8 cellular contexts compared by ENCODE assay signal in genomic region chr10:14878266-14879054, GRCh38. TPM values are rescaled to one million over a fixed set of nuclear protein-coding genes. Genes with fewer than 3 reads are reported as not detected.
DNase-seq lines count a peak whose midpoint lies in the region; ATAC-seq and TF ChIP-seq lines count a peak whose summit lies in the region.

A gene with protein sequence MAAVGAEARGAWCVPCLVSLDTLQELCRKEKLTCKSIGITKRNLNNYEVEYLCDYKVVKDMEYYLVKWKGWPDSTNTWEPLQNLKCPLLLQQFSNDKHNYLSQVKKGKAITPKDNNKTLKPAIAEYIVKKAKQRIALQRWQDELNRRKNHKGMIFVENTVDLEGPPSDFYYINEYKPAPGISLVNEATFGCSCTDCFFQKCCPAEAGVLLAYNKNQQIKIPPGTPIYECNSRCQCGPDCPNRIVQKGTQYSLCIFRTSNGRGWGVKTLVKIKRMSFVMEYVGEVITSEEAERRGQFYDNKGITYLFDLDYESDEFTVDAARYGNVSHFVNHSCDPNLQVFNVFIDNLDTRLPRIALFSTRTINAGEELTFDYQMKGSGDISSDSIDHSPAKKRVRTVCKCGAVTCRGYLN (plus strand): TSS chr10:14878866. CDS start chr10:14878889, 23 bp downstream.

- ATAC-seq in natural killer cell treated with Interleukin-12 subunit alpha and Interleukin-12 subunit beta and Interleukin-15 and Interleukin-18, amount 100 ng/mL, for 72 hours = peak; percentile 97 to 99

- no peaks in the 10 kb centered on the region for H3K79me1 ChIP-seq in H9 (ENCODE audit: insufficient read depth, low read depth, low read length, poor library complexity, severe bottlenecking)

- H3K4me3 Mint-ChIP-seq in H9 = peak within 1 kb of the TSS; percentile 99
- H3K4me3 Mint-ChIP-seq in natural killer cell treated with Interleukin-12 subunit alpha and Interleukin-12 subunit beta and Interleukin-15 and Interleukin-18, amount 100 ng/mL, for 72 hours = peak within 1 kb of the TSS; percentile 95

- H3K23me2 ChIP-seq in H9 (ENCODE audit: insufficient read length, low read depth, low read length, poor library complexity, severe bottlenecking) = peaks cover 4% of the 10 kb centered on the region

- H3K14ac ChIP-seq in H9 (ENCODE audit: insufficient read depth, low read length) = peak within 1 kb of the TSS; percentile 98

- H3K56ac ChIP-seq in H9 (ENCODE audit: insufficient read length, low read depth, low read length) = no peak within 1 kb of the TSS

- H3K79me2 ChIP-seq in H9 (ENCODE audit: insufficient read depth, low read length) = peaks cover 27% of the 10 kb centered on the region; the same call in 1 of the 2 replicates

- H4K20me1 ChIP-seq in H9 (ENCODE audit: control insufficient read depth, insufficient read depth, insufficient read length) = no peaks in the 10 kb centered on the region

- peaks cover 12 to 17% (median 16%) of the 10 kb centered on the region in 3 experiments; a peak in 6 of 7 replicates for H3K36me3 Mint-ChIP-seq in H9 (ENCODE audit: insufficient read depth in 1 of 3, low read depth in 3 of 3)
- H3K36me3 Mint-ChIP-seq in natural killer cell treated with Interleukin-12 subunit alpha and Interleukin-12 subunit beta and Interleukin-15 and Interleukin-18, amount 100 ng/mL, for 72 hours = no peaks in the 10 kb centered on the region

- no peak within 1 kb of the TSS for H4K8ac ChIP-seq in H9 (replicated peaks; ENCODE audit: insufficient read length, low read depth, low read length)

- peaks cover 37 to 44% of the 10 kb centered on the region in 2 experiments for H3K4me1 Mint-ChIP-seq in H9
- peaks cover 14 to 28% of the 10 kb centered on the region in 2 donors for H3K4me1 Mint-ChIP-seq in natural killer cell treated with Interleukin-12 subunit alpha and Interleukin-12 subunit beta and Interleukin-15 and Interleukin-18, amount 100 ng/mL, for 72 hours (ENCODE audit: low read depth in 2 of 2)

- H3K18ac ChIP-seq in H9 (ENCODE audit: insufficient read length, low read depth, low read length) = peak within 1 kb of the TSS; percentile 49

- no CpG with 5 or more reads among the region's 92 CpGs for WGBS in H9 (ENCODE audit: extremely low coverage, insufficient read length, low lambda C conversion rate)

- H2AFZ ChIP-seq in H9 (ENCODE audit: low read length) = no peak within 1 kb of the TSS

- H4K5ac ChIP-seq in H9 (ENCODE audit: insufficient read length, low read depth, low read length) = no peak within 1 kb of the TSS

- no peaks in the 10 kb centered on the region for H3K27me3 Mint-ChIP-seq in H9 (ENCODE audit: low read depth)
- no peaks in the 10 kb centered on the region for H3K27me3 Mint-ChIP-seq in natural killer cell treated with Interleukin-12 subunit alpha and Interleukin-12 subunit beta and Interleukin-15 and Interleukin-18, amount 100 ng/mL, for 72 hours

- no peak within 1 kb of the TSS for H3K23ac ChIP-seq in H9 (ENCODE audit: insufficient read length, low read depth, low read length)

- H2BK5ac ChIP-seq in H9 (ENCODE audit: insufficient read length, low read length) = peak within 1 kb of the TSS; percentile 36

- peak within 1 kb of the TSS; percentile 45; the same call in 1 of the 2 replicates for H3K4ac ChIP-seq in H9 (ENCODE audit: low read depth, low read length)

- H3K27me3 ChIP-seq in H9 (ENCODE audit: insufficient read depth, low read length) = no peaks in the 10 kb centered on the region

- H3T11ph ChIP-seq in H9 (ENCODE audit: low read length) = no peak within 1 kb of the TSS

- TF ChIP-seq POLR2A in Raji (IDR thresholded peaks at IDR 0.05; ENCODE audit: insufficient read depth, low read depth, low read length) = peak; percentile 90

- H3K27ac Mint-ChIP-seq in H9 = peak within 1 kb of the TSS; percentile 98 to 99 (median 99)
- H3K27ac Mint-ChIP-seq in natural killer cell treated with Interleukin-12 subunit alpha and Interleukin-12 subunit beta and Interleukin-15 and Interleukin-18, amount 100 ng/mL, for 72 hours = peak within 1 kb of the TSS; percentile 84 to 91

- no peak within 1 kb of the TSS for H2BK20ac ChIP-seq in H9 (ENCODE audit: low read depth, low read length, poor library complexity, severe bottlenecking)

- H3K9me3 Mint-ChIP-seq in H9 = no peaks in the 10 kb centered on the region; a peak in 1 of 5 replicates
- H3K9me3 Mint-ChIP-seq in natural killer cell treated with Interleukin-12 subunit alpha and Interleukin-12 subunit beta and Interleukin-15 and Interleukin-18, amount 100 ng/mL, for 72 hours = no peaks in the 10 kb centered on the region

- H3K9me3 ChIP-seq in H9 (ENCODE audit: control insufficient read depth, low read depth, low read length) = no peaks in the 10 kb centered on the region

- peak within 1 kb of the TSS; percentile 78 for H4K91ac ChIP-seq in H9 (ENCODE audit: insufficient read length, low read depth, low read length)

- peak within 1 kb of the TSS; percentile 90 for H3K9ac ChIP-seq in H9 (ENCODE audit: extremely low read depth, insufficient read length, low read length)

- peak within 1 kb of the TSS; percentile 48 for H3K27ac ChIP-seq in H9 (ENCODE audit: insufficient read length, low read depth, low read length)

- H2BK15ac ChIP-seq in H9 (ENCODE audit: low read depth, low read length) = no peak within 1 kb of the TSS; the same call in 1 of the 2 replicates

- peak; percentile 95 for DNase-seq in ELR (ENCODE audit: low read depth)
- peak; percentile 96 for DNase-seq in H9
- DNase-seq in M059J (ENCODE audit: low read depth) = peak; percentile 85
- peak; percentile 91 for DNase-seq in activated T-helper 9 cell treated with anti-CD3 and anti-CD28 coated beads, Interleukin-2, amount 50 U/mL, for 16 hours (ENCODE audit: low read depth)
- DNase-seq in fibroblast of peridontal ligament (ENCODE audit: extremely low read depth) = peak; percentile 90
- DNase-seq in natural killer cell treated with Interleukin-12 subunit alpha and Interleukin-12 subunit beta and Interleukin-15 and Interleukin-18, amount 100 ng/mL, for 72 hours (ENCODE audit: low spot score) = peak; percentile 96
- peak; percentile 89 for DNase-seq in stimulated activated naive CD4-positive, alpha-beta T cell treated with Interleukin-2 at 50 U/mL for 16 hours (lab: John Stamatoyannopoulos, UW)

- TF ChIP-seq CTCF in H9 (conservative IDR thresholded peaks at IDR 0.05) = no peak

- H2BK120ac ChIP-seq in H9 (ENCODE audit: low read depth, low read length, poor library complexity, severe bottlenecking) = no peak within 1 kb of the TSS

- no peak within 1 kb of the TSS for H2AK5ac ChIP-seq in H9 (ENCODE audit: insufficient read length, low read length)

- peak within 1 kb of the TSS; percentile 93 for H3K4me2 ChIP-seq in H9 (ENCODE audit: insufficient read depth, insufficient read length, low read length)

- H2BK12ac ChIP-seq in H9 (ENCODE audit: insufficient read length, low read depth, low read length) = no peak within 1 kb of the TSS

- peaks cover 9% of the 10 kb centered on the region; the same call in 1 of the 2 replicates for H3K4me1 ChIP-seq in H9 (ENCODE audit: insufficient read depth, low read length)

RNA-seq across cellular contexts. Expression of the gene that starts here (rescaled TPM):
- total RNA-seq in H9 (2021) = 59.7 and 62.6 TPM in 2 replicates
- total RNA-seq in M059J (2014; rRNA removed; shearing (Covaris generic)) = 20.9 and 23.8 TPM in 2 replicates
- total RNA-seq in natural killer cell treated with Interleukin-12 subunit alpha and Interleukin-12 subunit beta and Interleukin-15 and Interleukin-18, amount 100 ng/mL, for 72 hours = 10 to 100 TPM; 20.4 to 40.5 TPM

Comparison
In these comparisons a context has a peak if more than half of its experiments do, and no peak if none do; other contexts are left out.
1. Peak in every context shown above with its lines: DNase-seq, ATAC-seq and H3K27ac ChIP-seq.